In genomic region chr9:125189361-125190289, GRCh38 we compare ENCODE assay signal across 8 cellular contexts. TPM values are rescaled to one million over a fixed set of nuclear protein-coding genes. Genes with fewer than 3 reads are reported as not detected.
DNase-seq lines count a peak whose midpoint lies in the region; ATAC-seq and TF ChIP-seq lines count a peak whose summit lies in the region.

PPP6C (minus strand) TSS chr9:125189803; CDS start chr9:125189718, 85 bp downstream.

- peak within 1 kb of the TSS; percentile 96 for H3K4me3 ChIP-seq in OCI-LY7 (ENCODE audit: low read depth, low read length, poor library complexity, severe bottlenecking)
- peak within 1 kb of the TSS; percentile 96 for H3K4me3 ChIP-seq in epithelial cell of esophagus (ENCODE audit: low read length)
- peak within 1 kb of the TSS; percentile 100 for H3K4me3 ChIP-seq in mucosa of descending colon

- TF ChIP-seq CTCF in OCI-LY7 (conservative IDR thresholded peaks at IDR 0.05; ENCODE audit: low read length) (peak; percentile 76), epithelial cell of esophagus (IDR thresholded peaks at IDR 0.05; ENCODE audit: insufficient read depth, low read depth, low read length, missing control alignments) (peak; percentile 61), mucosa of descending colon (IDR thresholded peaks at IDR 0.05) (peak; percentile 66)

- peaks cover 5% of the 10 kb centered on the region; the same call in 1 of the 2 replicates for H4K20me1 ChIP-seq in OCI-LY7 (ENCODE audit: insufficient read depth, low read length)

- peaks cover 63% of the 10 kb centered on the region for H3K79me2 ChIP-seq in OCI-LY7 (ENCODE audit: insufficient read depth, low read depth, low read length)

- peak; percentile 94 for ATAC-seq in GM21526 (IDR thresholded peaks at IDR 0.05; ENCODE audit: low FRiP score, unreplicated experiment)
- ATAC-seq in mucosa of descending colon: peak; percentile 99

- H3K4me1 ChIP-seq in OCI-LY7 (ENCODE audit: insufficient read depth, low read length, poor library complexity, severe bottlenecking) (peaks cover 48% of the 10 kb centered on the region), mucosa of descending colon (ENCODE audit: low read depth) (peaks cover 40% of the 10 kb centered on the region)

- BruUV-seq in OCI-LY7 (replicated peaks; lab: Mats Ljungman, UMichigan): no TSS peak

- intact Hi-C loops in OCI-LY7 (cut with micrococcal nuclease; ENCODE audit: unreplicated experiment) (loop anchor here (1.0 kb wide), 1 partner anchor 52 kb away; the partner anchor contains the start of gene HSPA5), mucosa of descending colon (cut with DNase I, micrococcal nuclease) (no loop called here)

- DNase-seq in DMS 273 treated with DMSO at 0.1 percent for 48 hours (lab: John Stamatoyannopoulos, UW) (peak; percentile 85), HuH-7.5 (ENCODE audit: low spot score) (peak; percentile 94), OCI-LY7 (ENCODE audit: low spot score) (peak; percentile 95), activated T-cell treated with anti-CD3 and anti-CD28 coated beads for 24 hours (ENCODE audit: low read depth) (peak; percentile 97), epithelial cell of esophagus (ENCODE audit: low read depth) (peak; percentile 97), mucosa of descending colon (peak; percentile 97 to 99 (median 98))
- peak; percentile 97 for DNase-seq in stimulated activated CD8-positive, alpha-beta memory T cell treated with anti-CD3 and anti-CD28 coated beads, Interleukin-4, amount 100 ng/mL, for 24 hours (ENCODE audit: low read depth)

- H3K9me2 ChIP-seq in OCI-LY7 (ENCODE audit: insufficient read depth, low read length): no peaks in the 10 kb centered on the region

- H3K9me3 ChIP-seq in OCI-LY7 (ENCODE audit: low read length): no peaks in the 10 kb centered on the region
- H3K9me3 ChIP-seq in mucosa of descending colon: no peaks in the 10 kb centered on the region

- H3K27ac ChIP-seq in OCI-LY7 (ENCODE audit: low read depth, low read length, poor library complexity, severe bottlenecking): peak within 1 kb of the TSS; percentile 74

- peak within 1 kb of the TSS; percentile 82 for H2AFZ ChIP-seq in OCI-LY7 (ENCODE audit: low read length)

- CTCF ChIA-PET in OCI-LY7 (lab: Charles Lee; ENCODE audit: unreplicated experiment): interaction anchor here (0.6 kb wide), 1 partner anchor 95 kb away, joined by 3 read pairs; no protein-coding TSS in a partner anchor

- H3K4me2 ChIP-seq in OCI-LY7 (ENCODE audit: low read length): peak within 1 kb of the TSS; percentile 81

- H3K36me3 ChIP-seq in OCI-LY7 (ENCODE audit: insufficient read depth, low read length): peaks cover 6% of the 10 kb centered on the region; the same call in 1 of the 2 replicates
- H3K36me3 ChIP-seq in mucosa of descending colon (ENCODE audit: low read depth): no peaks in the 10 kb centered on the region

- POLR2A ChIA-PET in OCI-LY7 (lab: Charles Lee): interaction anchor here (0.9 to 1.2 kb wide), 2 partner anchors 11 to 13 kb away, joined by 3 read pairs; no protein-coding TSS in a partner anchor

RNA-seq across cellular contexts. Expression of gene PPP6C, which starts in this region (rescaled TPM):
- 18.9 and 21.4 TPM in 2 replicates for total RNA-seq in OCI-LY7 (2014; rRNA removed; shearing (Covaris generic))
- total RNA-seq in OCI-LY7 (2022): 51.9 and 55.1 TPM in 2 replicates
- total RNA-seq in mucosa of descending colon: 10 to 100 TPM; 41.8 to 47.6 (median 45.4) TPM

Comparison
In these comparisons a context has a peak if more than half of its experiments do, and no peak if none do; other contexts are left out.
1. Peak in every context shown above with its lines: DNase-seq, ATAC-seq, H3K4me3 ChIP-seq and H3K27ac ChIP-seq.